Comparison of ENCODE assay signal across 21 cellular contexts in the genomic region with DNA sequence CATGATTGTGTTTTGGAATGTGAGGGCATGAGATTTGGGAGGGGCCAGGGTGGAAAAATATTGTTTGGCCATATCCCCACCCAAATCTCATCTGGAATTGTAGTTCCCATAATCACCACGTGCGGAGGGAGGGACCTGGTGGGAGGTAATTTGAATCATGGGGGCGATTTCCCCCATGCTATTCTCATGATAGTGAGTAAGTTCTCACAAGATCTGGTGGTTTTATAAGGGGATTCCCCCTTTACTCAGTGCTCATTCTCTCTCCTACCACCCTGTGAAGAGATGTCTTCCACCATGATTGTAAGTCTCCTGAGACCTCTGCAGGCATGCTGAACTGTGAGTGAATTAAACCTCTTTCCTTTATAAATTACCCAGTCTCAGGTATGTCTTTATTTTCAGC. TPM values are rescaled to one million over a fixed set of nuclear protein-coding genes. Genes with fewer than 3 reads are reported as not detected.
DNase-seq lines count a peak whose midpoint lies in the region; ATAC-seq, FAIRE-seq and TF ChIP-seq lines count a peak whose summit lies in the region.
"Had no signal": no experiment of that assay in that cellular context is flagged by ENCODE, and none has a peak within 500 bp of the region (broad histone marks: within the 10 kb centered on the region; RNA-seq: fewer than 3 reads in every experiment).

No MANE protein-coding gene starts in this region.

- TF ChIP-seq CTCF in activated B cell treated with CpG ODN at 0.5 μM for 24 hours (IDR thresholded peaks at IDR 0.05) (no peak), foreskin keratinocyte (conservative IDR thresholded peaks at IDR 0.05) (no peak)

- H3K27ac ChIP-seq in foreskin keratinocyte (no peak overlapping the region), small intestine (ENCODE audit: low read depth in 1 of 2, low read length in 1 of 2) (no peak overlapping the region)
- H3K27ac ChIP-seq: esophagus muscularis mucosa, neural progenitor cell had no signal

- peaks cover 5% of the 10 kb centered on the region for H3K36me3 Mint-ChIP-seq in activated B cell treated with CpG ODN at 0.5 μM for 24 hours (ENCODE audit: low read depth)
- peaks cover 8 to 20% of the 10 kb centered on the region in 2 donors for H3K36me3 Mint-ChIP-seq in stimulated activated naive B cell treated with anti-CD40 and anti-IgM and Interleukin-4, amounts not matched to agents 10 μg/mL and 1 μg/mL and 100 μg/mL, for 72 hours
- peaks cover 11% of the 10 kb centered on the region for H3K36me3 Mint-ChIP-seq in stimulated activated memory B cell treated with anti-CD40 and anti-IgM and Interleukin-4, amounts not matched to agents 10 μg/mL and 1 μg/mL and 100 μg/mL, for 72 hours
- H3K36me3 Mint-ChIP-seq: neural progenitor cell had no signal

- ATAC-seq in activated B cell treated with CpG ODN at 0.5 μM for 24 hours (ENCODE audit: low read depth) (peak; percentile 72), foreskin keratinocyte (peak; percentile 28)
- ATAC-seq in stimulated activated naive B cell treated with anti-CD40 and anti-IgM and Interleukin-4, amounts not matched to agents 10 μg/mL and 1 μg/mL and 100 μg/mL, for 72 hours (replicated peaks): peak; percentile 73 to 76
- ATAC-seq in stimulated activated memory B cell treated with anti-CD40 and anti-IgM and Interleukin-4, amounts not matched to agents 10 μg/mL and 1 μg/mL and 100 μg/mL, for 72 hours: no peak
- ATAC-seq: left lung had no signal

- DNase-seq in activated T-cell treated with anti-CD3 and anti-CD28 coated beads for 24 hours (ENCODE audit: low read depth) (peak; percentile 28), activated B cell treated with CpG ODN at 0.5 μM for 24 hours (no peak), foreskin keratinocyte (no peak), small intestine (no peak), T1000 (lab: John Stamatoyannopoulos, UW) (no peak)
- DNase-seq in activated T-cell treated with anti-CD3 and anti-CD28 coated beads, Interleukin-2, amount 50 U/mL, for 1 hour: no peak
- DNase-seq in stimulated activated naive B cell treated with anti-CD40 and anti-IgM and Interleukin-4, amounts not matched to agents 10 μg/mL and 1 μg/mL and 100 μg/mL, for 72 hours: no peak
- DNase-seq: activated CD4-positive, alpha-beta T cell treated with anti-CD3 and anti-CD28 coated beads, Interleukin-2, amount 10 ng/mL, durations not matched to agents 7 days and 5 days; amygdala; CD4-positive, alpha-beta T cell; central memory CD4-positive, alpha-beta T cell; left lung; midbrain; NCI-H1436; NCI-H526 treated with DMSO at 0.1 percent for 48 hours had no signal

- FAIRE-seq in small intestine (lab: Jason Lieb, UNC): no peak
- FAIRE-seq: HepG2 had no signal

- intact Hi-C loops in activated B cell treated with CpG ODN at 0.5 μM for 24 hours (cut with micrococcal nuclease): loop anchor here (10.0 kb wide), 1 partner anchor 1898 kb away; the partner anchor contains the start of gene CISTR

- H3K4me1 Mint-ChIP-seq in activated B cell treated with CpG ODN at 0.5 μM for 24 hours: peaks cover 26% of the 10 kb centered on the region
- peaks cover 14 to 34% of the 10 kb centered on the region in 2 donors for H3K4me1 Mint-ChIP-seq in stimulated activated naive B cell treated with anti-CD40 and anti-IgM and Interleukin-4, amounts not matched to agents 10 μg/mL and 1 μg/mL and 100 μg/mL, for 72 hours
- H3K4me1 Mint-ChIP-seq in stimulated activated memory B cell treated with anti-CD40 and anti-IgM and Interleukin-4, amounts not matched to agents 10 μg/mL and 1 μg/mL and 100 μg/mL, for 72 hours: peaks cover 6% of the 10 kb centered on the region
- H3K4me1 Mint-ChIP-seq: neural progenitor cell had no signal

- no peaks in the 10 kb centered on the region for H3K4me1 ChIP-seq in foreskin keratinocyte
- no peaks in the 10 kb centered on the region for H3K4me1 ChIP-seq in small intestine (ENCODE audit: control insufficient read depth in 2 of 2, insufficient read depth in 1 of 2, low read depth in 1 of 2, low read length in 1 of 2)
- H3K4me1 ChIP-seq: neural progenitor cell had no signal

- no peak overlapping the region for H3K4me3 ChIP-seq in small intestine (ENCODE audit: low read depth in 1 of 2, low read length in 2 of 2)
- H3K4me3 ChIP-seq: esophagus muscularis mucosa, left lung, neural progenitor cell had no signal

- no peaks in the 10 kb centered on the region for H3K36me3 ChIP-seq in small intestine (ENCODE audit: control insufficient read depth in 2 of 2, insufficient read depth in 2 of 2, low read length in 2 of 2)
- H3K36me3 ChIP-seq: esophagus muscularis mucosa, left lung, neural progenitor cell had no signal

- CTCF ChIA-PET in activated B cell treated with CpG ODN at 0.5 μM for 24 hours (lab: Charles Lee): no interaction called here

- H3K27me3 Mint-ChIP-seq in activated B cell treated with CpG ODN at 0.5 μM for 24 hours: no peaks in the 10 kb centered on the region
- no peaks in the 10 kb centered on the region for H3K27me3 Mint-ChIP-seq in stimulated activated naive B cell treated with anti-CD40 and anti-IgM and Interleukin-4, amounts not matched to agents 10 μg/mL and 1 μg/mL and 100 μg/mL, for 72 hours
- H3K27me3 Mint-ChIP-seq in stimulated activated memory B cell treated with anti-CD40 and anti-IgM and Interleukin-4, amounts not matched to agents 10 μg/mL and 1 μg/mL and 100 μg/mL, for 72 hours: no peaks in the 10 kb centered on the region
- H3K27me3 Mint-ChIP-seq: activated CD4-positive, alpha-beta T cell treated with anti-CD3 and anti-CD28 coated beads, Interleukin-2, amount 10 ng/mL, durations not matched to agents 7 days and 5 days had no signal

- no peak overlapping the region for H3K27ac Mint-ChIP-seq in activated B cell treated with CpG ODN at 0.5 μM for 24 hours
- peak overlapping the region; percentile 31 for H3K27ac Mint-ChIP-seq in stimulated activated naive B cell treated with anti-CD40 and anti-IgM and Interleukin-4, amounts not matched to agents 10 μg/mL and 1 μg/mL and 100 μg/mL, for 72 hours
- no peak overlapping the region for H3K27ac Mint-ChIP-seq in stimulated activated memory B cell treated with anti-CD40 and anti-IgM and Interleukin-4, amounts not matched to agents 10 μg/mL and 1 μg/mL and 100 μg/mL, for 72 hours
- H3K27ac Mint-ChIP-seq: activated CD4-positive, alpha-beta T cell treated with anti-CD3 and anti-CD28 coated beads, Interleukin-2, amount 10 ng/mL, durations not matched to agents 7 days and 5 days; CD4-positive, alpha-beta T cell; neural progenitor cell had no signal

- H3K9me3 ChIP-seq in small intestine (ENCODE audit: control insufficient read depth, low read depth): no peaks in the 10 kb centered on the region
- H3K9me3 ChIP-seq: esophagus muscularis mucosa, left lung had no signal

- peaks cover 12% of the 10 kb centered on the region for H3K9me3 Mint-ChIP-seq in activated B cell treated with CpG ODN at 0.5 μM for 24 hours
- H3K9me3 Mint-ChIP-seq in stimulated activated naive B cell treated with anti-CD40 and anti-IgM and Interleukin-4, amounts not matched to agents 10 μg/mL and 1 μg/mL and 100 μg/mL, for 72 hours: peaks cover 10 to 13% of the 10 kb centered on the region in 2 donors
- H3K9me3 Mint-ChIP-seq in stimulated activated memory B cell treated with anti-CD40 and anti-IgM and Interleukin-4, amounts not matched to agents 10 μg/mL and 1 μg/mL and 100 μg/mL, for 72 hours: peaks cover 11% of the 10 kb centered on the region
- H3K9me3 Mint-ChIP-seq: CD4-positive, alpha-beta T cell had no signal

- H3K27me3 ChIP-seq in foreskin keratinocyte (no peaks in the 10 kb centered on the region), small intestine (ENCODE audit: control insufficient read depth in 2 of 2, insufficient read depth in 2 of 2, low read length in 2 of 2) (no peaks in the 10 kb centered on the region)
- H3K27me3 ChIP-seq: esophagus muscularis mucosa, left lung had no signal

- 70 to 79% (median 71%) methylated on average over 3 of the region's 3 CpGs for WGBS in small intestine, 3 donors

- POLR2A ChIA-PET in activated B cell treated with CpG ODN at 0.5 μM for 24 hours (lab: Charles Lee): no interaction called here

- no peak overlapping the region for H3K4me3 Mint-ChIP-seq in activated B cell treated with CpG ODN at 0.5 μM for 24 hours
- no peak overlapping the region for H3K4me3 Mint-ChIP-seq in stimulated activated naive B cell treated with anti-CD40 and anti-IgM and Interleukin-4, amounts not matched to agents 10 μg/mL and 1 μg/mL and 100 μg/mL, for 72 hours
- no peak overlapping the region for H3K4me3 Mint-ChIP-seq in stimulated activated memory B cell treated with anti-CD40 and anti-IgM and Interleukin-4, amounts not matched to agents 10 μg/mL and 1 μg/mL and 100 μg/mL, for 72 hours
- H3K4me3 Mint-ChIP-seq: activated CD4-positive, alpha-beta T cell treated with anti-CD3 and anti-CD28 coated beads, Interleukin-2, amount 10 ng/mL, durations not matched to agents 7 days and 5 days; CD4-positive, alpha-beta T cell; neural progenitor cell had no signal

RNA-seq across cellular contexts. Expression of gene OR10P1, which starts 15.7 kb away (rescaled TPM):
- total RNA-seq in activated B cell treated with CpG ODN at 0.5 μM for 24 hours: not detected in 2 replicates
- not detected in 2 replicates for total RNA-seq in foreskin keratinocyte
- polyA plus RNA-seq in foreskin keratinocyte: not detected in 2 replicates
- not detected for polyA plus RNA-seq in small intestine
- total RNA-seq: activated CD4-positive, alpha-beta T cell treated with anti-CD3 and anti-CD28 coated beads, Interleukin-2, amount 10 ng/mL, durations not matched to agents 7 days and 5 days; CD4-positive, alpha-beta T cell; esophagus muscularis mucosa; glomerular endothelial cell; HepG2; left lung; urinary bladder had no signal
- polyA plus RNA-seq: HepG2, urinary bladder had no signal

RNA-seq across cellular contexts. Expression of gene ITGA7, which starts 55.4 kb away (rescaled TPM):
- total RNA-seq in activated B cell treated with CpG ODN at 0.5 μM for 24 hours (1.4 and 2.1 TPM in 2 replicates), foreskin keratinocyte (0.42 and 0.44 TPM in 2 replicates)
- polyA plus RNA-seq in foreskin keratinocyte (0.22 and 0.32 TPM in 2 replicates), small intestine (10 to 100 TPM in 2 of 3 donors, 1 to 10 TPM in 1; 6.3 to 81.6 (median 24.4) TPM)
